In the genomic region with DNA sequence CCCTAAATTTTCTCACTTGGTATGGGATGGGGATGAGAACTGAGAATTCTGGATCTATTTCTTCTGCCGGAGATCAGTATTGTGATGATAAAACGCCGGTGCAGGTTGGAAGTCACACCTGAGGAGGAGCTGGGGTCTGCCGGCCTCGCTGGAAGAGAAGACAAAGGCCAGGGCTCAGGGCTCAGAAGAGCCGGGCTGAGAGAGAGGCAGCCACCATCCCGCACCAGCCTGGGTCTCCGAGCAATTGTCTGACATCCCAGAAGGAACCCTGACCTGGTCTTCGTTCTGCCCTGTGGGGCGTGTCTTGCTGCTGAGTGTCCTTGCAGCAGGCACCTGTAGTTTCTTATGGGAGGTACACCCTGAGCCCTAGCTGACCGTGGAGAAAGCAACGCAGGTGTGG, we compare ENCODE assay signal across 1 cellular context.
TF ChIP-seq lines count a peak whose summit lies in the region.

No MANE protein-coding gene starts in this region.

TF ChIP-seq in WTC11, 78 proteins besides CTCF, POLR2A, EP300 and RAD21 (continued from another document):
- TF ChIP-seq, protein P1, sequence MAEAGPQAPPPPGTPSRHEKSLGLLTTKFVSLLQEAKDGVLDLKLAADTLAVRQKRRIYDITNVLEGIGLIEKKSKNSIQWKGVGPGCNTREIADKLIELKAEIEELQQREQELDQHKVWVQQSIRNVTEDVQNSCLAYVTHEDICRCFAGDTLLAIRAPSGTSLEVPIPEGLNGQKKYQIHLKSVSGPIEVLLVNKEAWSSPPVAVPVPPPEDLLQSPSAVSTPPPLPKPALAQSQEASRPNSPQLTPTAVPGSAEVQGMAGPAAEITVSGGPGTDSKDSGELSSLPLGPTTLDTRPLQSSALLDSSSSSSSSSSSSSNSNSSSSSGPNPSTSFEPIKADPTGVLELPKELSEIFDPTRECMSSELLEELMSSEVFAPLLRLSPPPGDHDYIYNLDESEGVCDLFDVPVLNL (CRISPR knock-in tag; IDR thresholded peaks at IDR 0.05; ENCODE audit: borderline replicate concordance, low read depth): no peak
- TF ChIP-seq ZBTB21 (CRISPR knock-in tag; IDR thresholded peaks at IDR 0.05; ENCODE audit: borderline replicate concordance) (no peak), NR2C2 (CRISPR knock-in tag; IDR thresholded peaks at IDR 0.05) (no peak), SP1 (CRISPR knock-in tag; conservative IDR thresholded peaks at IDR 0.05) (no peak), JUN (CRISPR knock-in tag; IDR thresholded peaks at IDR 0.05) (no peak), ETV6 (CRISPR knock-in tag; IDR thresholded peaks at IDR 0.05) (no peak), RELA (CRISPR knock-in tag; IDR thresholded peaks at IDR 0.05; ENCODE audit: borderline replicate concordance) (no peak), ZNF416 (CRISPR knock-in tag; IDR thresholded peaks at IDR 0.05) (no peak)
- TF ChIP-seq, protein P2, sequence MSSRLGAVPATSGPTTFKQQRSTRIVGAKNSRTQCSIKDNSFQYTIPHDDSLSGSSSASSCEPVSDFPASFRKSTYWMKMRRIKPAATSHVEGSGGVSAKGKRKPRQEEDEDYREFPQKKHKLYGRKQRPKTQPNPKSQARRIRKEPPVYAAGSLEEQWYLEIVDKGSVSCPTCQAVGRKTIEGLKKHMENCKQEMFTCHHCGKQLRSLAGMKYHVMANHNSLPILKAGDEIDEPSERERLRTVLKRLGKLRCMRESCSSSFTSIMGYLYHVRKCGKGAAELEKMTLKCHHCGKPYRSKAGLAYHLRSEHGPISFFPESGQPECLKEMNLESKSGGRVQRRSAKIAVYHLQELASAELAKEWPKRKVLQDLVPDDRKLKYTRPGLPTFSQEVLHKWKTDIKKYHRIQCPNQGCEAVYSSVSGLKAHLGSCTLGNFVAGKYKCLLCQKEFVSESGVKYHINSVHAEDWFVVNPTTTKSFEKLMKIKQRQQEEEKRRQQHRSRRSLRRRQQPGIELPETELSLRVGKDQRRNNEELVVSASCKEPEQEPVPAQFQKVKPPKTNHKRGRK (CRISPR knock-in tag; IDR thresholded peaks at IDR 0.05; ENCODE audit: borderline replicate concordance): no peak
- TF ChIP-seq, protein P3, sequence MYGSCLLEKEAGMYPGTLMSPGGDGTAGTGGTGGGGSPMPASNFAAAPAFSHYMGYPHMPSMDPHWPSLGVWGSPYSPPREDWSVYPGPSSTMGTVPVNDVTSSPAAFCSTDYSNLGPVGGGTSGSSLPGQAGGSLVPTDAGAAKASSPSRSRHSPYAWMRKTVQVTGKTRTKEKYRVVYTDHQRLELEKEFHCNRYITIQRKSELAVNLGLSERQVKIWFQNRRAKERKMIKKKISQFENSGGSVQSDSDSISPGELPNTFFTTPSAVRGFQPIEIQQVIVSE (CRISPR knock-in tag; IDR thresholded peaks at IDR 0.05; ENCODE audit: borderline replicate concordance): no peak
- TF ChIP-seq, protein P4, sequence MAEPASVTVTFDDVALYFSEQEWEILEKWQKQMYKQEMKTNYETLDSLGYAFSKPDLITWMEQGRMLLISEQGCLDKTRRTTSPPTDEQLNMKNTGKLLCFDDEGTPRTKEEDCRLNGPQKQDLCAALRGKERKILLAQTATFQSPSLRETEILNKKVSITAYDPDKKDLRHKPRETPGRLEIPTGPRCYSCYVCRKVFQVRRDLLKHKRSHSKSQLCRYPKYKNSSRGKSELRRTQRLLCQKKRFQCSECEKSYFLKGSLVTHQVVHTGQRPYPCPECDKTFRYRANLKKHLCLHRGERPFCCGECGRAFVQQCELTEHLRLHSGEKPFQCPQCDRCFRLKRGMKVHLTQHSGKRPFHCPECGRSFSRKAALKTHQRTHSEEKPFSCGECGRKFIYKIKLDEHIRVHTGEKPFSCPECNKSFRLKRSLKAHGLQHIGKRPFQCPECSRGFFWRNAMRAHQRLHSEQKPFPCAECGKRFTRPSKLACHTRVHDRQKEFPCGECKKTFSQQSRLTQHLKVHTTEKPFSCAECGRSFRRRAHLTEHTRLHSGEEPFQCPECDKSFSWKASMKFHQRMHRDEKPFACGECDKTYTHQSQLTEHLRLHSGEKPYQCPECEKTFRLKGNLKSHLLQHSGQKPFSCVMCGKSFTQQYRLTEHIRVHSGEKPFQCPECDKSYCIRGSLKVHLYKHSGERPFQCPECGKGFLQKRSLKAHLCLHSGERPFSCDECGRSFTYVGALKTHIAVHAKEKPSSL (CRISPR knock-in tag; conservative IDR thresholded peaks at IDR 0.05): no peak
